ENCODE assay signal across 16 cellular contexts in the genomic region with DNA sequence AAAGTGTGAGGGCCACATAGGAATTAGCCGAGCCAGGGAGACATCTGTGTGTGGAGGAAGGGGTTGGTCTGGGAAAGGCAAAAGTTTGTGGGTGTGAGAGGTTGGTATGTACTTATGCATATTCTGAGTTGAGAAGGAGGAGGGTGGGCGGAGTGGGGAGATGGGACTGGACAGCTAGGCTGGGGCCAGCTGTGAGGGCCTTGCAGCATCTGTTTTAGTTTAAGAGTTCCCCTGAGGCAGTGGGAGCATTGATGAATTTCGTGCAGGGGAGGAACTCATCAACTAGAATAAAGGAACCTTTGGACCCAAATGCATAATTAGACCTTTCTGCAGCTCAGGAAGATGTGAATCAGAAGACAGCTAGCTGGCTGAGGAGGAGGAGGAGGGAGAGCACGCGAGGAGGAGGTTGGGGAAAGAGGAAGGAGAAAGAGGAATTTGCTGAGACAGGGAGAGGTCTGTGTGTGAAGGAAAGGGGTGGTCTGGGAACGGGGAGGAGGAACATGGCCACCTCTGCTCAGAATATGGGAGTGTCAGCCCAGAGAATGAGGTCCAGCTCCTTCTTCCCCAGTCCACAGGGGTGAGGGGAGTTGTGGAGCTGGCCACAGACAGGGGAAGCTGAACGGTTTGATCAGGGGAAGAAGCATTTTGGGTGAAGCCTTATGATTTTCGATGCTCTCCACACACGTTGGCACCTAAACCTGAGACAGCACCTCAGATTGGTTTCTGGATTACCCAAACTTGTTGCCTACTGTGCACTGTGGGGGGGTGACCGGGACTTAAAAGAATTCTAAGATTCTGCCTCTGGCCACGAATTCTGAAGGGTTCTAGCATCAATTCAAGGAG. TPM values are rescaled to one million over a fixed set of nuclear protein-coding genes. Genes with fewer than 3 reads are reported as not detected.
DNase-seq lines count a peak whose midpoint lies in the region; ATAC-seq and TF ChIP-seq lines count a peak whose summit lies in the region.
"Had no signal": no experiment of that assay in that cellular context is flagged by ENCODE, and none has a peak within 500 bp of the region (broad histone marks: within the 10 kb centered on the region; RNA-seq: fewer than 3 reads in every experiment).

No MANE protein-coding gene starts in this region.

- H3K4me3 Mint-ChIP-seq in glutamatergic neuron (ENCODE audit: unreplicated experiment): peak overlapping the region; percentile 39
- H3K4me3 Mint-ChIP-seq: activated CD4-positive, alpha-beta T cell treated with anti-CD3 and anti-CD28 coated beads for 36 hours had no signal

- peaks cover 4% of the 10 kb centered on the region for H3K9me3 Mint-ChIP-seq in glutamatergic neuron (ENCODE audit: unreplicated experiment)

- intact Hi-C loops in Right ventricle myocardium superior (cut with DNase I): no loop called here
- intact Hi-C loops in right cardiac atrium (cut with DNase I): no loop called here
- intact Hi-C loops in upper lobe of right lung (cut with DNase I): no loop called here

- H3K36me3 Mint-ChIP-seq in glutamatergic neuron (ENCODE audit: unreplicated experiment): peaks cover 12% of the 10 kb centered on the region

- in situ Hi-C loops in SK-MEL-5 (cut with HindIII; ENCODE audit: low pct_unique_long_range_greater_than_20kb, low sequenced_read_pairs): no loop called here

- H3K9me3 ChIP-seq in right cardiac atrium (ENCODE audit: control insufficient read depth, low read length) (no peaks in the 10 kb centered on the region), upper lobe of right lung (no peaks in the 10 kb centered on the region)

- H3K27me3 ChIP-seq in right cardiac atrium (ENCODE audit: control insufficient read depth, insufficient read depth) (no peaks in the 10 kb centered on the region), upper lobe of right lung (no peaks in the 10 kb centered on the region)

- H3K27ac ChIP-seq in right cardiac atrium (ENCODE audit: low read length) (no peak overlapping the region), upper lobe of right lung (no peak overlapping the region)

- WGBS in right cardiac atrium: 61% methylated on average over 10 of the region's 11 CpGs

- H3K4me1 Mint-ChIP-seq in glutamatergic neuron (ENCODE audit: low read depth, unreplicated experiment): peaks cover 16% of the 10 kb centered on the region
- H3K4me1 Mint-ChIP-seq: activated CD4-positive, alpha-beta T cell treated with anti-CD3 and anti-CD28 coated beads for 36 hours had no signal

- ATAC-seq in Right ventricle myocardium superior (ENCODE audit: poor library complexity) (peak; percentile 47), right cardiac atrium (no peak), upper lobe of right lung (peak; percentile 53), HG02885 (IDR thresholded peaks at IDR 0.05; ENCODE audit: poor library complexity, unreplicated experiment) (no peak)
- ATAC-seq: activated CD4-positive, alpha-beta T cell treated with anti-CD3 and anti-CD28 coated beads for 36 hours had no signal

- peaks cover 7% of the 10 kb centered on the region for H3K27me3 Mint-ChIP-seq in glutamatergic neuron (ENCODE audit: unreplicated experiment)

- DNase-seq in Right ventricle myocardium superior (no peak), right cardiac atrium (no peak), SK-MEL-5 (ENCODE audit: low read depth, low spot score) (peak; percentile 11), glutamatergic neuron (no peak), upper lobe of right lung (no peak), A172 (ENCODE audit: low spot score) (no peak)
- DNase-seq in activated naive CD4-positive, alpha-beta T cell (lab: John Stamatoyannopoulos, UW): no peak
- DNase-seq: activated CD4-positive, alpha-beta T cell treated with anti-CD3 and anti-CD28 coated beads for 36 hours; activated T-cell treated with anti-CD3 and anti-CD28 coated beads, Interleukin-2, amount 50 U/mL, for 48 hours; DND-41; NCI-H2029 treated with DMSO at 0.1 percent for 48 hours had no signal

- H3K4me1 ChIP-seq in right cardiac atrium (ENCODE audit: control insufficient read depth, insufficient read depth, low read length): no peaks in the 10 kb centered on the region
- peaks cover 4% of the 10 kb centered on the region for H3K4me1 ChIP-seq in upper lobe of right lung

- peak overlapping the region; percentile 72 for H3K27ac Mint-ChIP-seq in glutamatergic neuron (ENCODE audit: unreplicated experiment)
- H3K27ac Mint-ChIP-seq: activated CD4-positive, alpha-beta T cell treated with anti-CD3 and anti-CD28 coated beads for 36 hours had no signal

- TF ChIP-seq CTCF in glutamatergic neuron (IDR thresholded peaks at IDR 0.05; ENCODE audit: partially characterized antibody, unreplicated experiment) (no peak), upper lobe of right lung (IDR thresholded peaks at IDR 0.05) (no peak)

- H3K4me3 ChIP-seq in right cardiac atrium (ENCODE audit: low read length) (no peak overlapping the region), upper lobe of right lung (no peak overlapping the region)
- H3K4me3 ChIP-seq: lung had no signal

- no peaks in the 10 kb centered on the region for H3K36me3 ChIP-seq in upper lobe of right lung

RNA-seq across cellular contexts. Expression of gene MYOG, which starts 27.8 kb away (rescaled TPM):
- not detected for total RNA-seq in Right ventricle myocardium superior
- total RNA-seq in right cardiac atrium: not detected
- not detected for polyA plus RNA-seq in right cardiac atrium
- total RNA-seq in SK-MEL-5 (2014; rRNA removed; shearing (Covaris generic)): not detected in 2 replicates
- not detected in 2 replicates for polyA plus RNA-seq in SK-MEL-5 (2015; cell fraction: cytosol; rRNA removed)
- not detected in 2 replicates for polyA plus RNA-seq in SK-MEL-5 (2015; cell fraction: nucleus; rRNA removed)
- total RNA-seq in glutamatergic neuron (ENCODE audit: unreplicated experiment): not detected
- total RNA-seq in upper lobe of right lung: not detected
- total RNA-seq in A172 (2014; rRNA removed; shearing (Covaris generic)): not detected in 2 replicates
- total RNA-seq: activated CD4-positive, alpha-beta T cell treated with anti-CD3 and anti-CD28 coated beads for 36 hours; fibroblast of lung; lung; T-helper 2 cell treated with Interferon-gamma antibody and Interleukin-4, amounts not matched to agents 100 ng/mL and 5 ng/mL, for 36 hours; temporal lobe had no signal
- polyA plus RNA-seq: fibroblast of lung, lung had no signal

RNA-seq across cellular contexts. Expression of gene PPFIA4, which starts 31.8 kb away (rescaled TPM):
- 19.3 TPM for total RNA-seq in Right ventricle myocardium superior
- total RNA-seq in right cardiac atrium: 10 to 100 TPM; 14.0 to 50.3 (median 29.4) TPM
- 29.3 TPM for polyA plus RNA-seq in right cardiac atrium
- total RNA-seq in SK-MEL-5 (2014; rRNA removed; shearing (Covaris generic)): 4.5 and 4.8 TPM in 2 replicates
- 0.90 and 1.4 TPM in 2 replicates for polyA plus RNA-seq in SK-MEL-5 (2015; cell fraction: cytosol; rRNA removed)
- 29.8 and 30.8 TPM in 2 replicates for polyA plus RNA-seq in SK-MEL-5 (2015; cell fraction: nucleus; rRNA removed)
- 74.7 TPM for total RNA-seq in glutamatergic neuron (ENCODE audit: unreplicated experiment)
- total RNA-seq in upper lobe of right lung: 1.3 TPM
- 2.3 and 6.6 TPM in 2 replicates for total RNA-seq in A172 (2014; rRNA removed; shearing (Covaris generic))

RNA-seq across cellular contexts. Expression of gene TMEM183A, which starts 50.9 kb away (rescaled TPM):
- total RNA-seq in Right ventricle myocardium superior (21.8 TPM), right cardiac atrium (10 to 100 TPM; 25.9 to 35.8 (median 28.1) TPM), glutamatergic neuron (ENCODE audit: unreplicated experiment) (61.5 TPM), upper lobe of right lung (50.4 TPM)
- polyA plus RNA-seq in right cardiac atrium: 16.0 TPM
- total RNA-seq in SK-MEL-5 (2014; rRNA removed; shearing (Covaris generic)): 64.8 and 78.1 TPM in 2 replicates
- polyA plus RNA-seq in SK-MEL-5 (2015; cell fraction: cytosol; rRNA removed): 51.4 and 55.3 TPM in 2 replicates
- polyA plus RNA-seq in SK-MEL-5 (2015; cell fraction: nucleus; rRNA removed): 206 and 207 TPM in 2 replicates
- 108 and 128 TPM in 2 replicates for total RNA-seq in A172 (2014; rRNA removed; shearing (Covaris generic))

Comparison
In these comparisons a context has a peak if more than half of its experiments do, and no peak if none do; other contexts are left out.
1. ATAC-seq: peak in Right ventricle myocardium superior (single experiment) and upper lobe of right lung (single experiment); none in right cardiac atrium (0 of 2) and HG02885 (single experiment).